ENCODE assay signal across 16 cellular contexts in genomic region chr11:75888391-75888790, GRCh38.
DNase-seq lines count a peak whose midpoint lies in the region; ATAC-seq and TF ChIP-seq lines count a peak whose summit lies in the region.
"Had no signal": no experiment of that assay in that cellular context is flagged by ENCODE, and none has a peak within 500 bp of the region (broad histone marks: within the 10 kb centered on the region; RNA-seq: fewer than 3 reads in every experiment).

No MANE protein-coding gene starts in this region.

- H3K4me3 ChIP-seq in CD4-positive, CD25-positive, alpha-beta regulatory T cell (ENCODE audit: low read depth, low read length) = no peak overlapping the region
- no peak overlapping the region for H3K4me3 ChIP-seq in Karpas-422 (ENCODE audit: low read length)
- H3K4me3 ChIP-seq: BLaER1 treated with 17β-estradiol and CSF1 and Interleukin-3, amounts not matched to agents 10 nM and 100 nM; GM23338 had no signal

- H4K20me1 ChIP-seq in Karpas-422 (ENCODE audit: insufficient read depth, low read depth, low read length) = no peaks in the 10 kb centered on the region

- no peak for DNase-seq in CD4-positive, CD25-positive, alpha-beta regulatory T cell
- no peak for DNase-seq in Karpas-422
- DNase-seq in dermis blood vessel endothelial cell = peak; percentile 27
- no peak for DNase-seq in stimulated activated naive B cell treated with anti-CD40 and anti-IgM and Interleukin-4, amounts not matched to agents 10 μg/mL and 1 μg/mL and 100 μg/mL, for 72 hours
- no peak for DNase-seq in GM19238 (ENCODE audit: insufficient read length, low spot score)
- no peak for DNase-seq in chondrocyte (ENCODE audit: low spot score)
- DNase-seq in Right ventricle myocardium superior = no peak
- DNase-seq: 8988T; AML-193; CD4-positive, alpha-beta T cell; DMS79; EL; H7 had no signal

- TF ChIP-seq CTCF in chondrocyte (IDR thresholded peaks at IDR 0.05) = no peak

- H3K27ac ChIP-seq in CD4-positive, CD25-positive, alpha-beta regulatory T cell (ENCODE audit: insufficient read depth, low read length, poor library complexity, severe bottlenecking) = no peak overlapping the region
- H3K27ac ChIP-seq in Karpas-422 (ENCODE audit: low read length) = peak overlapping the region; percentile 23
- H3K27ac ChIP-seq: BLaER1 treated with 17β-estradiol and CSF1 and Interleukin-3, amounts not matched to agents 10 nM and 100 nM; KMS-11 had no signal

- no peaks in the 10 kb centered on the region for H3K4me1 ChIP-seq in CD4-positive, CD25-positive, alpha-beta regulatory T cell (ENCODE audit: control insufficient read depth, insufficient read depth, low read length, poor library complexity, severe bottlenecking)
- peaks cover 87% of the 10 kb centered on the region for H3K4me1 ChIP-seq in Karpas-422 (ENCODE audit: low read length)

- no peak overlapping the region for H3K4me3 Mint-ChIP-seq in CD4-positive, CD25-positive, alpha-beta regulatory T cell
- peak overlapping the region in 1 of 2 donors; percentile 30 for H3K4me3 Mint-ChIP-seq in stimulated activated naive B cell treated with anti-CD40 and anti-IgM and Interleukin-4, amounts not matched to agents 10 μg/mL and 1 μg/mL and 100 μg/mL, for 72 hours
- no peak overlapping the region for H3K4me3 Mint-ChIP-seq in chondrocyte (ENCODE audit: unreplicated experiment)
- H3K4me3 Mint-ChIP-seq: CD4-positive, alpha-beta T cell; GM23338 had no signal

- no peaks in the 10 kb centered on the region for H3K9me3 Mint-ChIP-seq in CD4-positive, CD25-positive, alpha-beta regulatory T cell
- H3K9me3 Mint-ChIP-seq in stimulated activated naive B cell treated with anti-CD40 and anti-IgM and Interleukin-4, amounts not matched to agents 10 μg/mL and 1 μg/mL and 100 μg/mL, for 72 hours = peaks cover 5% of the 10 kb centered on the region in 2 donors
- H3K9me3 Mint-ChIP-seq in chondrocyte (ENCODE audit: low read depth) = no peaks in the 10 kb centered on the region
- H3K9me3 Mint-ChIP-seq: CD4-positive, alpha-beta T cell; GM23338 had no signal

- H3K36me3 Mint-ChIP-seq in CD4-positive, CD25-positive, alpha-beta regulatory T cell = peaks cover 25% of the 10 kb centered on the region
- peaks cover 52 to 60% of the 10 kb centered on the region in 2 donors for H3K36me3 Mint-ChIP-seq in stimulated activated naive B cell treated with anti-CD40 and anti-IgM and Interleukin-4, amounts not matched to agents 10 μg/mL and 1 μg/mL and 100 μg/mL, for 72 hours
- peaks cover 10% of the 10 kb centered on the region for H3K36me3 Mint-ChIP-seq in chondrocyte (ENCODE audit: low read depth)

- H2AFZ ChIP-seq in Karpas-422 (ENCODE audit: low read length) = no peak overlapping the region
- H2AFZ ChIP-seq: GM23338 had no signal

- H3K9ac ChIP-seq in Karpas-422 (ENCODE audit: low read length) = no peak overlapping the region
- H3K9ac ChIP-seq: BLaER1 treated with 17β-estradiol and CSF1 and Interleukin-3, amounts not matched to agents 10 nM and 100 nM; KMS-11 had no signal

- peaks cover 91% of the 10 kb centered on the region for H3K79me2 ChIP-seq in Karpas-422 (ENCODE audit: low read length)

- intact Hi-C loops in Right ventricle myocardium superior (cut with DNase I) = no loop called here

- H3K36me3 ChIP-seq in CD4-positive, CD25-positive, alpha-beta regulatory T cell (ENCODE audit: control insufficient read depth, insufficient read depth, low read length) = peaks cover 22% of the 10 kb centered on the region
- H3K36me3 ChIP-seq in Karpas-422 (ENCODE audit: insufficient read depth, low read length) = 0 out of 2 replicates have a peak, but pooled peaks cover 4% of the 10 kb centered on the region

- no peak for ATAC-seq in CD4-positive, CD25-positive, alpha-beta regulatory T cell (ENCODE audit: low read depth in 2 of 2)
- no peak for ATAC-seq in stimulated activated naive B cell treated with anti-CD40 and anti-IgM and Interleukin-4, amounts not matched to agents 10 μg/mL and 1 μg/mL and 100 μg/mL, for 72 hours (replicated peaks)
- ATAC-seq in Right ventricle myocardium superior (ENCODE audit: poor library complexity) = no peak
- ATAC-seq: GM23338 had no signal

- no peaks in the 10 kb centered on the region for H3K9me2 ChIP-seq in Karpas-422 (replicated peaks; ENCODE audit: insufficient read depth, low read length)

- peaks cover 18 to 36% (median 26%) of the 10 kb centered on the region in 4 donors for H3K4me1 Mint-ChIP-seq in CD4-positive, CD25-positive, alpha-beta regulatory T cell
- peaks cover 40 to 85% of the 10 kb centered on the region in 2 donors for H3K4me1 Mint-ChIP-seq in stimulated activated naive B cell treated with anti-CD40 and anti-IgM and Interleukin-4, amounts not matched to agents 10 μg/mL and 1 μg/mL and 100 μg/mL, for 72 hours
- H3K4me1 Mint-ChIP-seq in chondrocyte (ENCODE audit: low read depth) = peaks cover 7% of the 10 kb centered on the region
- H3K4me1 Mint-ChIP-seq: GM23338 had no signal

- H3K27ac Mint-ChIP-seq in CD4-positive, CD25-positive, alpha-beta regulatory T cell = peak overlapping the region in 2 of 3 donors; percentile 48 to 61
- H3K27ac Mint-ChIP-seq in stimulated activated naive B cell treated with anti-CD40 and anti-IgM and Interleukin-4, amounts not matched to agents 10 μg/mL and 1 μg/mL and 100 μg/mL, for 72 hours = peak overlapping the region; percentile 80
- H3K27ac Mint-ChIP-seq in chondrocyte (ENCODE audit: unreplicated experiment) = no peak overlapping the region
- H3K27ac Mint-ChIP-seq: CD4-positive, alpha-beta T cell; GM23338 had no signal

- H3K9me3 ChIP-seq in CD4-positive, CD25-positive, alpha-beta regulatory T cell (ENCODE audit: control insufficient read depth in 2 of 2, low read length in 2 of 2) = no peaks in the 10 kb centered on the region
- H3K9me3 ChIP-seq in Karpas-422 (ENCODE audit: low read length) = no peaks in the 10 kb centered on the region

- H3K27me3 Mint-ChIP-seq in CD4-positive, CD25-positive, alpha-beta regulatory T cell = no peaks in the 10 kb centered on the region
- no peaks in the 10 kb centered on the region for H3K27me3 Mint-ChIP-seq in stimulated activated naive B cell treated with anti-CD40 and anti-IgM and Interleukin-4, amounts not matched to agents 10 μg/mL and 1 μg/mL and 100 μg/mL, for 72 hours
- no peaks in the 10 kb centered on the region for H3K27me3 Mint-ChIP-seq in chondrocyte (ENCODE audit: low read depth)
- H3K27me3 Mint-ChIP-seq: CD4-positive, alpha-beta T cell had no signal

- H3K4me2 ChIP-seq in Karpas-422 (ENCODE audit: low read depth, low read length, poor library complexity, severe bottlenecking) = no peak overlapping the region
- H3K4me2 ChIP-seq: BLaER1 treated with 17β-estradiol and CSF1 and Interleukin-3, amounts not matched to agents 10 nM and 100 nM; GM23338; KMS-11 had no signal

- no peaks in the 10 kb centered on the region for H3K27me3 ChIP-seq in CD4-positive, CD25-positive, alpha-beta regulatory T cell (ENCODE audit: control insufficient read depth, insufficient read depth, low read length)
- H3K27me3 ChIP-seq in Karpas-422 (ENCODE audit: low read length) = no peaks in the 10 kb centered on the region
- H3K27me3 ChIP-seq: BLaER1 treated with 17β-estradiol and CSF1 and Interleukin-3, amounts not matched to agents 10 nM and 100 nM had no signal
